13 cellular contexts compared by ENCODE assay signal in genomic region chr17:51540151-51540550, GRCh38.
DNase-seq lines count a peak whose midpoint lies in the region; ATAC-seq, FAIRE-seq and TF ChIP-seq lines count a peak whose summit lies in the region.
"Had no signal": no experiment of that assay in that cellular context is flagged by ENCODE, and none has a peak within 500 bp of the region (broad histone marks: within the 10 kb centered on the region; RNA-seq: fewer than 3 reads in every experiment).

No MANE protein-coding gene starts in this region.

- no peak for TF ChIP-seq POLR2A in HepG2 (IDR thresholded peaks at IDR 0.05; ENCODE audit: insufficient read depth in 1 of 2, low read depth in 2 of 2, low read length in 2 of 2)
- no peak for TF ChIP-seq POLR2A in right lobe of liver (IDR thresholded peaks at IDR 0.05)

- H3K4me2 ChIP-seq in HepG2 (ENCODE audit: low read depth, low read length): no peak overlapping the region

- no peak overlapping the region for H3K9ac ChIP-seq in HepG2 (ENCODE audit: insufficient read depth, low read depth, low read length)

- TF ChIP-seq CTCF in HepG2 (CRISPR knock-in tag; IDR thresholded peaks at IDR 0.05): peak; percentile 44
- TF ChIP-seq CTCF in right lobe of liver (IDR thresholded peaks at IDR 0.05): no peak
- peak; percentile 7 for TF ChIP-seq CTCF in epithelial cell of proximal tubule (conservative IDR thresholded peaks at IDR 0.05; ENCODE audit: low read depth, low read length)
- no peak for TF ChIP-seq CTCF in omental fat pad (IDR thresholded peaks at IDR 0.05)

- in situ Hi-C loops in HepG2 (cut with HindIII; ENCODE audit: extremely low pct_ligation_motif_present, low pct_unique_long_range_greater_than_20kb): loop anchor here (25.0 kb wide), 1 partner anchor 153 kb away; no protein-coding TSS in a partner anchor

- H3K4me1 ChIP-seq in HepG2 (ENCODE audit: insufficient read depth, low read length) (no peaks in the 10 kb centered on the region), right lobe of liver (no peaks in the 10 kb centered on the region)

- POLR2A ChIA-PET in HepG2 (lab: Yijun Ruan, JAX): no interaction called here

- CTCF ChIA-PET in HepG2 (lab: Yijun Ruan, JAX; ENCODE audit: low intra/inter-chr PET ratio, low total read pairs): no interaction called here

- intact Hi-C loops in HepG2 (cut with micrococcal nuclease; ENCODE audit: unreplicated experiment): no loop called here
- intact Hi-C loops in right lobe of liver (cut with DNase I): no loop called here

- H3K9me3 ChIP-seq in HepG2 (ENCODE audit: low read length): no peaks in the 10 kb centered on the region
- H3K9me3 ChIP-seq in right lobe of liver: no peaks in the 10 kb centered on the region

- FAIRE-seq in HepG2 (lab: Jason Lieb, UNC): peak; percentile 75

- H3K27ac ChIP-seq in HepG2 (ENCODE audit: extremely low read length, insufficient read depth, low read length): no peak overlapping the region
- no peak overlapping the region for H3K27ac ChIP-seq in right lobe of liver
- H3K27ac ChIP-seq: epithelial cell of prostate, skin epidermis had no signal

- no TSS peak for BruUV-seq in HepG2 (replicated peaks; lab: Mats Ljungman, UMichigan)

- H3K4me3 ChIP-seq in HepG2 (replicated peaks in 1 of 3; ENCODE audit: insufficient read depth in 1 of 3, low read depth in 2 of 3, low read length in 3 of 3) (no peak overlapping the region), right lobe of liver (no peak overlapping the region), epithelial cell of proximal tubule (ENCODE audit: low read depth, low read length) (no peak overlapping the region)
- H3K4me3 ChIP-seq: skin epidermis had no signal

- no peak overlapping the region for H2AFZ ChIP-seq in HepG2 (ENCODE audit: low read length)

- WGBS in HepG2 (ENCODE audit: low lambda C conversion rate): 46% methylated on average over 6 of the region's 6 CpGs
- no CpG with 5 or more reads among the region's 6 CpGs for WGBS in right lobe of liver (ENCODE audit: insufficient coverage, low coverage, low lambda C conversion rate, missing lambda C conversion rate)

- no peak for TF ChIP-seq EP300 in HepG2 (IDR thresholded peaks at IDR 0.05; ENCODE audit: low read depth in 2 of 2, low read length in 2 of 2)
- TF ChIP-seq EP300 in HepG2 (CRISPR knock-in tag; IDR thresholded peaks at IDR 0.05; ENCODE audit: borderline replicate concordance): no peak

- H3K36me3 ChIP-seq in HepG2 (replicated peaks in 1 of 2; ENCODE audit: control insufficient read depth in 1 of 2, insufficient read depth in 2 of 2, low read length in 2 of 2) (no peaks in the 10 kb centered on the region), right lobe of liver (no peaks in the 10 kb centered on the region)

- no peaks in the 10 kb centered on the region for H3K79me2 ChIP-seq in HepG2 (ENCODE audit: insufficient read depth, low read length)

- TF ChIP-seq RAD21 in HepG2 (CRISPR knock-in tag; IDR thresholded peaks at IDR 0.05): no peak

- H3K27me3 ChIP-seq in HepG2 (ENCODE audit: control insufficient read depth in 1 of 2, insufficient read depth in 2 of 2, low read length in 2 of 2) (no peaks in the 10 kb centered on the region), right lobe of liver (no peaks in the 10 kb centered on the region)

- ATAC-seq in HepG2: peak; percentile 41; the same call in 2 of the 3 replicates
- no peak for ATAC-seq in right lobe of liver
- ATAC-seq in HG03354 (IDR thresholded peaks at IDR 0.05; ENCODE audit: poor library complexity, severe bottlenecking, unreplicated experiment): no peak
- no peak for ATAC-seq in omental fat pad (ENCODE audit: low FRiP score)
- ATAC-seq in HG02610 (IDR thresholded peaks at IDR 0.05; ENCODE audit: unreplicated experiment): no peak
- ATAC-seq: CD8-positive, alpha-beta T cell had no signal

- DNase-seq in HepG2 (ENCODE audit: low spot score) (peak; percentile 15), right lobe of liver (no peak), NCI-H69 (lab: John Stamatoyannopoulos, UW) (peak; percentile 36), epithelial cell of proximal tubule (ENCODE audit: low read depth) (no peak), activated gamma-delta T cell treated with Interleukin-2 at 50 U/mL for 16 hours (no peak), omental fat pad (ENCODE audit: low spot score) (no peak)
- DNase-seq: NCI-H146, NCI-H82 had no signal

- H4K20me1 ChIP-seq in HepG2 (ENCODE audit: insufficient read depth, low read length): no peaks in the 10 kb centered on the region

TF ChIP-seq in HepG2, 621 proteins besides CTCF, POLR2A, EP300 and RAD21:
- 0 out of 2 replicates have a peak, but pooled peaks have one; percentile 40 for TF ChIP-seq ZKSCAN1 (IDR thresholded peaks at IDR 0.05; ENCODE audit: low read length)
- TF ChIP-seq SP2 (CRISPR knock-in tag; IDR thresholded peaks at IDR 0.05): no peak
- TF ChIP-seq SMC3 (IDR thresholded peaks at IDR 0.05; ENCODE audit: low read length): peak; percentile 9; the same call in 1 of the 2 replicates
- TF ChIP-seq STAG1 (CRISPR knock-in tag; IDR thresholded peaks at IDR 0.05): peak; percentile 45; the same call in 1 of the 2 replicates

Comparison
In these comparisons a context has a peak if more than half of its experiments do, and no peak if none do; other contexts are left out.
1. DNase-seq: peak in HepG2 (single experiment) and NCI-H69 (single experiment); none in right lobe of liver (0 of 3), epithelial cell of proximal tubule (single experiment), activated gamma-delta T cell treated with Interleukin-2 at 50 U/mL for 16 hours (single experiment) and omental fat pad (single experiment).
2. CTCF ChIP-seq: peak in HepG2 (single experiment) and epithelial cell of proximal tubule (single experiment); none in right lobe of liver (0 of 4) and omental fat pad (0 of 3).